Comparison of ENCODE assay signal across 8 cellular contexts in the genomic region with DNA sequence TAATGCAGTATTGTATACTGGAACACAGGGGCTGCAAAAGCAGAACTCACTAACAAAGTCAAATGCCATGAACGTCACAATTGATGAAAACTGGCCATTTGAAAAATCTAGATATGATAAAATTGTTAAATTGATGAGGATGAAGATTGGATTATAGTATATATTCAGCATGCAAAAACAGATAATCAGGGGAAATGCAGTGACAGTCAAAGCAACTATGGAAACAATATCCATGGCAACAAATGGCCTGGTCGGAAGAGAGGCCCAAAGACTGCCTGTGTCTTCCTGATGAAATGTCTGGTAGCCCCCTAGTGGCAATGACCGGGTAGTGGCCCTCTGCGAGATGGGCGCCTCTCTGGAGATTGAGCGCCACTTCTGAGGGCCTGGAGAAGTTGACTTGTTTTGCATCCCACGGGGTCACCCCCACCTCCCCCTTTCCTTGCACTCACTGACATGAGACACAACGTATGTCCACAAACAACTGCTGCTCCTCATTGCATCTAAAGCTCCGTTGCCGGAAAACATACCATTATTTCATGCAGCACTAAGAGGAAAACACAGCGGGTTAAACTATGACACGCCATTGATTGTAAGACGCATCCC. TPM values are rescaled to one million over a fixed set of nuclear protein-coding genes. Genes with fewer than 3 reads are reported as not detected.
DNase-seq lines count a peak whose midpoint lies in the region; ATAC-seq and TF ChIP-seq lines count a peak whose summit lies in the region.

No MANE protein-coding gene starts in this region.

- no peak for TF ChIP-seq POLR2A in gastroesophageal sphincter (IDR thresholded peaks at IDR 0.05)

- H3K4me3 Mint-ChIP-seq in osteocyte (ENCODE audit: unreplicated experiment) = no peak overlapping the region

- no peak for TF ChIP-seq EP300 in gastroesophageal sphincter (IDR thresholded peaks at IDR 0.05)

- DNase-seq in GF-D8 (lab: John Stamatoyannopoulos, UW) (peak; percentile 26), SJSA1 (ENCODE audit: low read depth in 1 of 2, low spot score in 2 of 2) (peak; percentile 68 to 76), osteocyte (ENCODE audit: extremely low spot score, unreplicated experiment) (peak; percentile 92), tibial artery (peak; percentile 80 to 86)
- peak; percentile 59 for DNase-seq in activated effector memory CD4-positive, alpha-beta T cell treated with Interleukin-2 at 50 U/mL for 16 hours

- H3K36me3 ChIP-seq in SJSA1 (no peaks in the 10 kb centered on the region), gastroesophageal sphincter (no peaks in the 10 kb centered on the region), tibial artery (no peaks in the 10 kb centered on the region)

- 41 to 54% methylated on average over 12 to 13 of the region's 13 CpGs for WGBS in gastroesophageal sphincter (ENCODE audit: low coverage in 1 of 2), 2 donors

- intact Hi-C loops in tibial artery (cut with DNase I; ENCODE audit: low total_unique reads) = no loop called here

- peaks cover 33% of the 10 kb centered on the region for H3K4me1 ChIP-seq in SJSA1 (replicated peaks)
- H3K4me1 ChIP-seq in gastroesophageal sphincter = peaks cover 3 to 23% (median 4%) of the 10 kb centered on the region in 3 donors
- no peaks in the 10 kb centered on the region for H3K4me1 ChIP-seq in tibial artery

- no peaks in the 10 kb centered on the region for H3K36me3 Mint-ChIP-seq in osteocyte (ENCODE audit: unreplicated experiment)

- H3K27me3 ChIP-seq in SJSA1 (replicated peaks) (no peaks in the 10 kb centered on the region), gastroesophageal sphincter (peaks cover 12% of the 10 kb centered on the region), tibial artery (peaks cover 0 to 4% of the 10 kb centered on the region in 2 donors)

- TF ChIP-seq CTCF in LNCAP (IDR thresholded peaks at IDR 0.05) (peak; percentile 80), gastroesophageal sphincter (IDR thresholded peaks at IDR 0.05) (peak; percentile 71 to 88 (median 80)), osteocyte (IDR thresholded peaks at IDR 0.05) (peak; percentile 88), tibial artery (IDR thresholded peaks at IDR 0.05) (peak; percentile 83 to 89)

- H3K27ac ChIP-seq in SJSA1 (no peak overlapping the region), gastroesophageal sphincter (no peak overlapping the region), tibial artery (no peak overlapping the region)

- peak; percentile 58 for ATAC-seq in gastroesophageal sphincter
- ATAC-seq in HG03342 (IDR thresholded peaks at IDR 0.05; ENCODE audit: unreplicated experiment) = no peak

- no peaks in the 10 kb centered on the region for H3K27me3 Mint-ChIP-seq in osteocyte (ENCODE audit: unreplicated experiment)

- no peaks in the 10 kb centered on the region for H3K9me3 ChIP-seq in SJSA1 (replicated peaks)
- H3K9me3 ChIP-seq in gastroesophageal sphincter = no peaks in the 10 kb centered on the region
- no peaks in the 10 kb centered on the region for H3K9me3 ChIP-seq in tibial artery

- no peaks in the 10 kb centered on the region for H3K9me3 Mint-ChIP-seq in osteocyte (ENCODE audit: unreplicated experiment)

- H3K4me3 ChIP-seq in SJSA1 (no peak overlapping the region), gastroesophageal sphincter (no peak overlapping the region), tibial artery (no peak overlapping the region)

- H3K27ac Mint-ChIP-seq in osteocyte (ENCODE audit: unreplicated experiment) = no peak overlapping the region

- H3K4me1 Mint-ChIP-seq in osteocyte (ENCODE audit: unreplicated experiment) = peaks cover 23% of the 10 kb centered on the region

RNA-seq across cellular contexts. Expression of gene C6orf15, which starts 43.5 kb away (rescaled TPM):
- not detected in 2 replicates for total RNA-seq in SJSA1 (2014; rRNA removed; shearing (Covaris generic))
- not detected for total RNA-seq in gastroesophageal sphincter
- not detected in 2 replicates for total RNA-seq in osteocyte

RNA-seq across cellular contexts. Expression of gene PSORS1C1, which starts 45.8 kb away (rescaled TPM):
- 0.39 and 0.53 TPM in 2 replicates for total RNA-seq in SJSA1 (2014; rRNA removed; shearing (Covaris generic))
- total RNA-seq in gastroesophageal sphincter (1 to 10 TPM in 2 of 4 donors, under 1 TPM in 2; 0.12 to 7.8 (median 1.7) TPM), osteocyte (3.2 and 6.2 TPM in 2 replicates)

RNA-seq across cellular contexts. Expression of gene CDSN, which starts 51.4 kb away (rescaled TPM):
- not detected in 2 replicates for total RNA-seq in SJSA1 (2014; rRNA removed; shearing (Covaris generic))
- total RNA-seq in gastroesophageal sphincter = not detected
- not detected in 2 replicates for total RNA-seq in osteocyte

RNA-seq across cellular contexts. Expression of gene MUC22, which starts 58.6 kb away (rescaled TPM):
- total RNA-seq in SJSA1 (2014; rRNA removed; shearing (Covaris generic)) = not detected in 2 replicates
- total RNA-seq in gastroesophageal sphincter (under 1 TPM in 2 of 4 donors, not detected in 2; 0.16 to 0.62 TPM), osteocyte (not detected in 2 replicates)

Comparison
In these comparisons a context has a peak if more than half of its experiments do, and no peak if none do; other contexts are left out.
1. DNase-seq: peak in every context shown above with its lines; median percentile 92 in osteocyte; 83 in tibial artery; 72 in SJSA1; 59 in activated effector memory CD4-positive, alpha-beta T cell treated with Interleukin-2 at 50 U/mL for 16 hours; 26 in GF-D8.